ENCODE assay signal across 8 cellular contexts in genomic region chr6:125363360-125364121, GRCh38.
A peak's percentile ranks its signal among the peaks of the same experiment; 100 is the strongest.
DNase-seq lines count a peak whose midpoint lies in the region; ATAC-seq and TF ChIP-seq lines count a peak whose summit lies in the region.

No MANE protein-coding gene starts in this region.

- DNase-seq in NCI-H82 treated with DMSO at 0.1 percent for 48 hours (lab: John Stamatoyannopoulos, UW; ENCODE audit: unreplicated experiment) (peak; percentile 33), fibroblast of lung (ENCODE audit: low read depth in 2 of 2) (peak; percentile 45 to 58), aorta (peak; percentile 77 to 87), LoVo (ENCODE audit: low spot score) (no peak), T-helper 9 cell (no peak)

- 2 to 3% methylated on average over 43 of the region's 43 CpGs for WGBS in aorta, 2 donors

- no peaks in the 10 kb centered on the region for H4K20me1 ChIP-seq in fibroblast of lung (ENCODE audit: control insufficient read depth, extremely low read depth, insufficient read depth, low read length)

- H3K27me3 ChIP-seq in fibroblast of lung (ENCODE audit: control insufficient read depth, insufficient read depth, low read length) (no peaks in the 10 kb centered on the region), mucosa of rectum (ENCODE audit: control insufficient read depth in 2 of 2, insufficient read depth in 2 of 2, low read length in 2 of 2) (peaks cover 20 to 21% of the 10 kb centered on the region in 2 donors), aorta (ENCODE audit: control insufficient read depth in 1 of 2, insufficient read depth in 2 of 2, low read length in 1 of 2) (no peaks in the 10 kb centered on the region)

- peak overlapping the region; percentile 35 to 56 (median 46) for H3K4me3 ChIP-seq in fibroblast of lung (replicated peaks in 1 of 4; ENCODE audit: control extremely low read depth in 1 of 4, insufficient read depth in 1 of 4, low read depth in 3 of 4, low read length in 4 of 4)
- peak overlapping the region; percentile 26 to 46 for H3K4me3 ChIP-seq in mucosa of rectum (ENCODE audit: low read length in 2 of 2)
- H3K4me3 ChIP-seq in aorta (ENCODE audit: low read length in 2 of 2), result peak overlapping the region; percentile 28 to 44

- H3K9ac ChIP-seq in fibroblast of lung (ENCODE audit: insufficient read depth, low read length) (peak overlapping the region; percentile 43), mucosa of rectum (ENCODE audit: low read depth in 1 of 2, low read length in 2 of 2) (no peak overlapping the region)

- no peak for TF ChIP-seq CTCF in fibroblast of lung (conservative IDR thresholded peaks at IDR 0.05 in 1 of 2, IDR thresholded peaks at IDR 0.05 in 1 of 2; ENCODE audit: low read depth in 1 of 2, low read length in 2 of 2)

- intact Hi-C loops in aorta (cut with DNase I), result loop anchor here in 1 of 2 donors (5.0 kb wide), 1 partner anchor 384 kb away; the partner anchor contains the start of gene HEY2

- peak; percentile 54 for ATAC-seq in GM18909 (IDR thresholded peaks at IDR 0.05; ENCODE audit: poor library complexity, unreplicated experiment)
- ATAC-seq in aorta (ENCODE audit: low FRiP score), result peak; percentile 85
- ATAC-seq in GM21825 (IDR thresholded peaks at IDR 0.05; ENCODE audit: unreplicated experiment), result no peak

- H3K9me3 ChIP-seq in fibroblast of lung (ENCODE audit: control insufficient read depth, insufficient read depth, low read depth, low read length), result no peaks in the 10 kb centered on the region
- no peaks in the 10 kb centered on the region for H3K9me3 ChIP-seq in mucosa of rectum (ENCODE audit: control insufficient read depth in 2 of 2, low read length in 2 of 2)
- no peaks in the 10 kb centered on the region for H3K9me3 ChIP-seq in aorta (ENCODE audit: control insufficient read depth, low read length)

- H3K4me1 ChIP-seq in fibroblast of lung (ENCODE audit: control insufficient read depth, extremely low read depth, insufficient read depth, low read length) (peaks cover 6% of the 10 kb centered on the region), mucosa of rectum (ENCODE audit: control insufficient read depth in 2 of 2, insufficient read depth in 2 of 2, low read length in 2 of 2) (peaks cover 0 to 4% of the 10 kb centered on the region in 2 donors), aorta (ENCODE audit: control insufficient read depth in 1 of 2, insufficient read depth in 2 of 2, low read length in 2 of 2) (peaks cover 3 to 8% of the 10 kb centered on the region in 2 donors)

- H3K79me2 ChIP-seq in fibroblast of lung (ENCODE audit: control insufficient read depth, insufficient read depth, low read length), result no peaks in the 10 kb centered on the region

- H3K27ac ChIP-seq in fibroblast of lung (ENCODE audit: insufficient read depth, low read length), result no peak overlapping the region
- no peak overlapping the region for H3K27ac ChIP-seq in mucosa of rectum (ENCODE audit: low read depth in 2 of 2, low read length in 2 of 2)
- H3K27ac ChIP-seq in aorta (ENCODE audit: low read depth in 1 of 2, low read length in 2 of 2), result peak overlapping the region; percentile 37 to 88

- H2AFZ ChIP-seq in fibroblast of lung (ENCODE audit: low read length), result peak overlapping the region; percentile 60

- H3K4me2 ChIP-seq in fibroblast of lung (ENCODE audit: extremely low read depth, insufficient read depth, low read length), result peak overlapping the region; percentile 90

- H3K36me3 ChIP-seq in fibroblast of lung (ENCODE audit: control insufficient read depth, insufficient read depth, low read length), result no peaks in the 10 kb centered on the region
- no peaks in the 10 kb centered on the region for H3K36me3 ChIP-seq in mucosa of rectum (ENCODE audit: control insufficient read depth in 2 of 2, insufficient read depth in 2 of 2, low read length in 2 of 2)
- peaks cover 0 to 2% of the 10 kb centered on the region in 2 donors for H3K36me3 ChIP-seq in aorta (ENCODE audit: control insufficient read depth in 1 of 2, insufficient read depth in 2 of 2, low read length in 1 of 2)

Comparison
In these comparisons a context has a peak if more than half of its experiments do, and no peak if none do; other contexts are left out.
1. DNase-seq: peak in NCI-H82 treated with DMSO at 0.1 percent for 48 hours (single experiment), fibroblast of lung (2 of 2) and aorta (2 of 2); none in LoVo (single experiment) and T-helper 9 cell (single experiment).
2. H3K27ac ChIP-seq: peak in aorta (2 of 2); none in fibroblast of lung (single experiment) and mucosa of rectum (0 of 2).
3. Peak in every context shown above with its lines, with median percentiles within 50 percentile points of each other: H3K4me3 ChIP-seq.